ENCODE assay signal across 13 cellular contexts in genomic region chr12:67646775-67647174, GRCh38. TPM values are rescaled to one million over a fixed set of nuclear protein-coding genes. Genes with fewer than 3 reads are reported as not detected.
A peak's percentile ranks its signal among the peaks of the same experiment; 100 is the strongest.
DNase-seq lines count a peak whose midpoint lies in the region; ATAC-seq and TF ChIP-seq lines count a peak whose summit lies in the region.
"Had no signal": no experiment of that assay in that cellular context is flagged by ENCODE, and none has a peak within 500 bp of the region (broad histone marks: within the 10 kb centered on the region; RNA-seq: fewer than 3 reads in every experiment).

No MANE protein-coding gene starts in this region.

- peaks cover 22% of the 10 kb centered on the region for H3K23me2 ChIP-seq in H9 (ENCODE audit: insufficient read length, low read depth, low read length, poor library complexity, severe bottlenecking)

- peak overlapping the region; percentile 9 for H2AFZ ChIP-seq in neuronal stem cell (ENCODE audit: low read length)
- no peak overlapping the region for H2AFZ ChIP-seq in H9 (ENCODE audit: low read length)
- H2AFZ ChIP-seq: GM23248 had no signal

- no peaks in the 10 kb centered on the region for H4K20me1 ChIP-seq in H9 (ENCODE audit: control insufficient read depth, insufficient read depth, insufficient read length)

- H3K4me3 ChIP-seq in Caco-2 (ENCODE audit: low read depth, low read length) (no peak overlapping the region), endocrine pancreas (ENCODE audit: control insufficient read depth, insufficient read depth, low read length) (peak overlapping the region; percentile 45), neuronal stem cell (ENCODE audit: low read length in 2 of 2) (no peak overlapping the region), A673 (ENCODE audit: low read depth, low read length, poor library complexity, severe bottlenecking) (no peak overlapping the region)
- H3K4me3 ChIP-seq: body of pancreas, GM23248, SK-N-MC had no signal

- H3T11ph ChIP-seq in H9 (ENCODE audit: low read length), result no peak overlapping the region

- no peak overlapping the region for H3K27ac ChIP-seq in neuronal stem cell (replicated peaks; ENCODE audit: low read length)
- no peak overlapping the region for H3K27ac ChIP-seq in A673 (ENCODE audit: low read depth, low read length, poor library complexity, severe bottlenecking)
- H3K27ac ChIP-seq in H9 (ENCODE audit: insufficient read length, low read depth, low read length), result no peak overlapping the region
- no peak overlapping the region for H3K27ac ChIP-seq in foreskin keratinocyte

- H3K36me3 ChIP-seq in Caco-2 (ENCODE audit: control insufficient read depth, insufficient read depth, low read length), result no peaks in the 10 kb centered on the region
- H3K36me3 ChIP-seq in endocrine pancreas (ENCODE audit: control insufficient read depth, insufficient read depth, low read length), result no peaks in the 10 kb centered on the region
- peaks cover 0 to 10% of the 10 kb centered on the region in 2 donors for H3K36me3 ChIP-seq in neuronal stem cell (replicated peaks in 1 of 2; ENCODE audit: control insufficient read depth in 2 of 2, insufficient read depth in 2 of 2, low read length in 2 of 2)
- H3K36me3 ChIP-seq in A673 (ENCODE audit: insufficient read depth, low read length, poor library complexity, severe bottlenecking), result no peaks in the 10 kb centered on the region

- no peak overlapping the region for H3K14ac ChIP-seq in neuronal stem cell (ENCODE audit: low read length)
- no peak overlapping the region for H3K14ac ChIP-seq in H9 (ENCODE audit: insufficient read depth, low read length)

- H4K91ac ChIP-seq in neuronal stem cell (ENCODE audit: low read depth, low read length, poor library complexity), result no peak overlapping the region
- no peak overlapping the region for H4K91ac ChIP-seq in H9 (ENCODE audit: insufficient read length, low read depth, low read length)

- H3K9me3 Mint-ChIP-seq in Caco-2 (ENCODE audit: unreplicated experiment) (no peaks in the 10 kb centered on the region), IgD-negative memory B cell (no peaks in the 10 kb centered on the region), H9 (no peaks in the 10 kb centered on the region; a peak in 2 of 5 replicates)

- H2BK15ac ChIP-seq in neuronal stem cell (ENCODE audit: low read length) (no peak overlapping the region), H9 (ENCODE audit: low read depth, low read length) (no peak overlapping the region)

- H3K27me3 ChIP-seq in Caco-2 (replicated peaks; ENCODE audit: control insufficient read depth, insufficient read depth, low read length) (no peaks in the 10 kb centered on the region), endocrine pancreas (ENCODE audit: control insufficient read depth, insufficient read depth, low read length) (no peaks in the 10 kb centered on the region), neuronal stem cell (ENCODE audit: control insufficient read depth in 3 of 3, insufficient read depth in 3 of 3, low read depth in 1 of 3, low read length in 3 of 3) (no peaks in the 10 kb centered on the region), A673 (replicated peaks; ENCODE audit: insufficient read depth, low read depth, low read length, poor library complexity) (no peaks in the 10 kb centered on the region), H9 (ENCODE audit: insufficient read depth, low read length) (no peaks in the 10 kb centered on the region), foreskin keratinocyte (no peaks in the 10 kb centered on the region)
- H3K27me3 ChIP-seq: body of pancreas had no signal

- no CpG with 5 or more reads among the region's 4 CpGs for WGBS in neuronal stem cell (ENCODE audit: extremely low coverage in 2 of 2, insufficient read length in 2 of 2, insufficient replicate concordance in 1 of 2), 2 donors
- WGBS in H9 (ENCODE audit: extremely low coverage, insufficient read length, low lambda C conversion rate), result no CpG with 5 or more reads among the region's 4 CpGs

- DNase-seq in Caco-2 (no peak), neuronal stem cell (ENCODE audit: low spot score) (no peak), A673 (ENCODE audit: low spot score) (no peak), H9 (no peak), foreskin keratinocyte (no peak)
- DNase-seq: GM23248; NCI-H1092; NCI-H2227 treated with DMSO at 0.1 percent for 48 hours; stimulated activated naive CD4-positive, alpha-beta T cell treated with Interleukin-2 at 50 U/mL for 16 hours had no signal

- H2BK12ac ChIP-seq in neuronal stem cell (ENCODE audit: low read length) (no peak overlapping the region), H9 (ENCODE audit: insufficient read length, low read depth, low read length) (no peak overlapping the region)

- CTCF ChIA-PET in Caco-2 (lab: Charles Lee), result no interaction called here
- CTCF ChIA-PET in A673 (lab: Charles Lee), result no interaction called here

- H3K4me3 Mint-ChIP-seq in Caco-2 (ENCODE audit: unreplicated experiment) (peak overlapping the region; percentile 79), IgD-negative memory B cell (peak overlapping the region; percentile 69 to 98 (median 94)), H9 (peak overlapping the region in 1 of 2 experiments; percentile 97; a peak in 3 of 5 replicates)

- H3K9ac ChIP-seq in endocrine pancreas (ENCODE audit: control insufficient read depth, insufficient read depth, low read length) (no peak overlapping the region), neuronal stem cell (ENCODE audit: low read depth, low read length, poor library complexity) (no peak overlapping the region), H9 (ENCODE audit: extremely low read depth, insufficient read length, low read length) (no peak overlapping the region)

- H3K4ac ChIP-seq in neuronal stem cell (ENCODE audit: low read length) (no peak overlapping the region), H9 (ENCODE audit: low read depth, low read length) (no peak overlapping the region)

- H2AK5ac ChIP-seq in neuronal stem cell (ENCODE audit: low read depth, low read length) (no peak overlapping the region), H9 (ENCODE audit: insufficient read length, low read length) (no peak overlapping the region)

- H3K4me1 ChIP-seq in Caco-2 (peaks cover 23% of the 10 kb centered on the region; the same call in 1 of the 2 replicates), endocrine pancreas (ENCODE audit: control insufficient read depth, insufficient read depth, low read length) (no peaks in the 10 kb centered on the region), neuronal stem cell (ENCODE audit: control insufficient read depth in 2 of 2, insufficient read depth in 1 of 2, low read depth in 1 of 2, low read length in 2 of 2) (peaks cover 6 to 16% of the 10 kb centered on the region in 2 donors), A673 (ENCODE audit: insufficient read depth, low read length, poor library complexity, severe bottlenecking) (peaks cover 16% of the 10 kb centered on the region), H9 (ENCODE audit: insufficient read depth, low read length) (peaks cover 4% of the 10 kb centered on the region; the same call in 1 of the 2 replicates), foreskin keratinocyte (peaks cover 14% of the 10 kb centered on the region)

- peaks cover 23% of the 10 kb centered on the region; the same call in 1 of the 2 replicates for H3K79me2 ChIP-seq in H9 (ENCODE audit: insufficient read depth, low read length)

- H4K8ac ChIP-seq in neuronal stem cell (ENCODE audit: low read depth, low read length), result no peak overlapping the region
- no peak overlapping the region for H4K8ac ChIP-seq in H9 (replicated peaks; ENCODE audit: insufficient read length, low read depth, low read length)

- no peak overlapping the region for H3K23ac ChIP-seq in neuronal stem cell (ENCODE audit: low read depth, low read length, poor library complexity)
- H3K23ac ChIP-seq in H9 (ENCODE audit: insufficient read length, low read depth, low read length), result no peak overlapping the region

- POLR2A ChIA-PET in Caco-2 (lab: Charles Lee) (no interaction called here), A673 (lab: Charles Lee; ENCODE audit: low non-redundant PET) (no interaction called here)

- BruUV-seq in Caco-2 (replicated peaks; lab: Mats Ljungman, UMichigan), result no TSS peak
- no TSS peak for BruUV-seq in A673 (replicated peaks; lab: Mats Ljungman, UMichigan)

- intact Hi-C loops in Caco-2 (cut with micrococcal nuclease; ENCODE audit: unreplicated experiment) (loop anchor here (2.0 to 10.0 kb wide), 3 partner anchors 76 to 296 kb away; no protein-coding TSS in a partner anchor), A673 (cut with micrococcal nuclease; ENCODE audit: unreplicated experiment) (loop anchor here (10.0 kb wide), 1 partner anchor 202 kb away; no protein-coding TSS in a partner anchor)

- peaks cover 4% of the 10 kb centered on the region for H3K36me3 Mint-ChIP-seq in Caco-2 (ENCODE audit: insufficient read depth, unreplicated experiment)
- no peaks in the 10 kb centered on the region for H3K36me3 Mint-ChIP-seq in IgD-negative memory B cell
- peaks cover 8 to 16% (median 15%) of the 10 kb centered on the region in 3 experiments for H3K36me3 Mint-ChIP-seq in H9 (ENCODE audit: insufficient read depth in 1 of 3, low read depth in 3 of 3)

- H3K9me3 ChIP-seq in Caco-2 (no peaks in the 10 kb centered on the region), endocrine pancreas (ENCODE audit: control insufficient read depth, low read length) (no peaks in the 10 kb centered on the region), neuronal stem cell (replicated peaks in 1 of 2; ENCODE audit: control insufficient read depth in 2 of 2, insufficient read depth in 1 of 2, low read depth in 1 of 2, low read length in 2 of 2) (no peaks in the 10 kb centered on the region), A673 (ENCODE audit: low read depth, low read length, poor library complexity, severe bottlenecking) (no peaks in the 10 kb centered on the region), H9 (ENCODE audit: control insufficient read depth, low read depth, low read length) (no peaks in the 10 kb centered on the region)
- H3K9me3 ChIP-seq: body of pancreas had no signal

- H3K18ac ChIP-seq in neuronal stem cell (ENCODE audit: low read length) (no peak overlapping the region), H9 (ENCODE audit: insufficient read length, low read depth, low read length) (no peak overlapping the region)

- ATAC-seq in foreskin keratinocyte, result no peak

- no peak overlapping the region for H3K56ac ChIP-seq in H9 (ENCODE audit: insufficient read length, low read depth, low read length)

- H3K79me1 ChIP-seq in neuronal stem cell (ENCODE audit: low read depth, low read length) (peaks cover 6% of the 10 kb centered on the region), H9 (ENCODE audit: insufficient read depth, low read depth, low read length, poor library complexity, severe bottlenecking) (no peaks in the 10 kb centered on the region)

- TF ChIP-seq CTCF in Caco-2 (IDR thresholded peaks at IDR 0.05; ENCODE audit: insufficient read depth in 1 of 2, low read depth in 1 of 2, low read length in 1 of 2, severe bottlenecking in 1 of 2, unreplicated experiment in 1 of 2) (no peak), A673 (conservative IDR thresholded peaks at IDR 0.05; ENCODE audit: low read depth, low read length) (no peak), H9 (conservative IDR thresholded peaks at IDR 0.05) (no peak), foreskin keratinocyte (conservative IDR thresholded peaks at IDR 0.05) (no peak)

- no peak overlapping the region for H2BK20ac ChIP-seq in H9 (ENCODE audit: low read depth, low read length, poor library complexity, severe bottlenecking)

- H2BK120ac ChIP-seq in neuronal stem cell (ENCODE audit: low read depth, low read length) (no peak overlapping the region), H9 (ENCODE audit: low read depth, low read length, poor library complexity, severe bottlenecking) (no peak overlapping the region)

- H3K27me3 Mint-ChIP-seq in Caco-2 (ENCODE audit: insufficient read depth, unreplicated experiment), result no peaks in the 10 kb centered on the region
- H3K27me3 Mint-ChIP-seq in IgD-negative memory B cell, result no peaks in the 10 kb centered on the region
- H3K27me3 Mint-ChIP-seq in H9 (ENCODE audit: low read depth), result peaks cover 11% of the 10 kb centered on the region

- peaks cover 14% of the 10 kb centered on the region for H3K4me1 Mint-ChIP-seq in Caco-2 (ENCODE audit: low read depth, unreplicated experiment)
- peaks cover 16 to 26% (median 20%) of the 10 kb centered on the region in 3 donors for H3K4me1 Mint-ChIP-seq in IgD-negative memory B cell
- H3K4me1 Mint-ChIP-seq in H9, result peaks cover 24 to 29% of the 10 kb centered on the region in 2 experiments

- no peak overlapping the region for H3K4me2 ChIP-seq in neuronal stem cell (ENCODE audit: insufficient read depth, low read length, poor library complexity, severe bottlenecking)
- no peak overlapping the region for H3K4me2 ChIP-seq in H9 (ENCODE audit: insufficient read depth, insufficient read length, low read length)

- H3K27ac Mint-ChIP-seq in Caco-2 (ENCODE audit: unreplicated experiment) (peak overlapping the region; percentile 93), IgD-negative memory B cell (peak overlapping the region; percentile 78 to 94 (median 92)), H9 (no peak overlapping the region)

- no peak overlapping the region for H4K5ac ChIP-seq in H9 (ENCODE audit: insufficient read length, low read depth, low read length)

- H2BK5ac ChIP-seq in neuronal stem cell (ENCODE audit: low read length) (no peak overlapping the region), H9 (ENCODE audit: insufficient read length, low read length) (no peak overlapping the region)

RNA-seq across cellular contexts. Expression of gene DYRK2, which starts 1.8 kb away (rescaled TPM):
- 24.4 and 24.6 TPM in 2 replicates for total RNA-seq in Caco-2 (2022)
- polyA plus RNA-seq in IgD-negative memory B cell, result 58.4 TPM
- polyA plus RNA-seq in neuronal stem cell (2013, experiment 1 of 2), result 21.5 TPM
- 20.9 TPM for polyA plus RNA-seq in neuronal stem cell (2013, experiment 2 of 2)
- 28.6 and 35.2 TPM in 2 replicates for total RNA-seq in A673 (2021)
- total RNA-seq in H9 (2021), result 40.6 and 42.8 TPM in 2 replicates
- 18.3 and 20.5 TPM in 2 replicates for total RNA-seq in foreskin keratinocyte
- polyA plus RNA-seq in foreskin keratinocyte, result 5.9 and 7.7 TPM in 2 replicates

Comparison
In these comparisons a context has a peak if more than half of its experiments do, and no peak if none do; other contexts are left out.
1. H3K27ac Mint-ChIP-seq: peak in Caco-2 (single experiment) and IgD-negative memory B cell (3 of 3); none in H9 (0 of 3).